In genomic region chr1:13943055-13943454, GRCh38 we compare ENCODE assay signal across 1 cellular context.
A peak's percentile ranks its signal among the peaks of the same experiment; 100 is the strongest.
TF ChIP-seq lines count a peak whose summit lies in the region.

No MANE protein-coding gene starts in this region.

TF ChIP-seq in K562, 482 proteins besides CTCF, POLR2A, EP300 and RAD21 (continued from another document):
- no peak for TF ChIP-seq IRF9 (tag; IDR thresholded peaks at IDR 0.05)
- TF ChIP-seq DPF2 (IDR thresholded peaks at IDR 0.05): no peak
- TF ChIP-seq CBX3 (IDR thresholded peaks at IDR 0.05; ENCODE audit: borderline replicate concordance in 1 of 2, low read length in 2 of 2): 0 out of 3 replicates have a peak, but pooled peaks of 1 of the 2 experiments have one; percentile 73
- no peak for TF ChIP-seq ZFP1 (CRISPR knock-in tag; IDR thresholded peaks at IDR 0.05)
- no peak for TF ChIP-seq TCFL5 (CRISPR knock-in tag; conservative IDR thresholded peaks at IDR 0.05)
- peak; percentile 31; the same call in 1 of the 2 replicates for TF ChIP-seq ZNF121 (CRISPR knock-in tag; conservative IDR thresholded peaks at IDR 0.05)
- no peak for TF ChIP-seq ZNF695 (CRISPR knock-in tag; IDR thresholded peaks at IDR 0.05)
TF ChIP-seq in K562: peak in this region for 4.
